In the genomic region with DNA sequence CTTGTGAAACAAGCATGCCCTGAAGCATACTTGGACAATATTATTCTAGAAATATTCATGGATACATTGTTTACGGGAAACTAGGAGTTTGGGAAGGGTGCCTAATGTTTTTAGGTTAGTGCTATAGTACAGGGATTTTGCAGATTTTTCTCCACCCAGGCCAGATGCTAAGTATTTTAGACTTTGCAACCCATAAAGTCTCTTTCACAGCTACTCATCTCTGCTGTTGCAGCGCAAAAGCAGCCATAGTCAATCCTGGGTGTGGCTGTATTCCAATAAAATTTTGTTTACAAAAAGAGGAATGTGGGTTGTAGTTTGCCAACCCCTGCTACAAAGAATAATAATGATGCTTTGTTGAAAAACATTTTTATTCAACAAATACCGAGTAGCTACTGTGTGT, we compare ENCODE assay signal across 18 cellular contexts.
DNase-seq lines count a peak whose midpoint lies in the region; ATAC-seq, FAIRE-seq and TF ChIP-seq lines count a peak whose summit lies in the region.
"Had no signal": no experiment of that assay in that cellular context is flagged by ENCODE, and none has a peak within 500 bp of the region (broad histone marks: within the 10 kb centered on the region; RNA-seq: fewer than 3 reads in every experiment).

No MANE protein-coding gene starts in this region.

- peak overlapping the region; percentile 41; the same call in 1 of the 2 replicates for H2AFZ ChIP-seq in PC-3 (ENCODE audit: low read length)
- H2AFZ ChIP-seq in parathyroid adenoma: no peak overlapping the region

- H3K9me3 ChIP-seq in A549 (no peaks in the 10 kb centered on the region), PC-3 (ENCODE audit: low read length) (no peaks in the 10 kb centered on the region), parathyroid adenoma (ENCODE audit: control insufficient read depth, low read length) (no peaks in the 10 kb centered on the region)
- H3K9me3 ChIP-seq in CD8-positive, alpha-beta T cell (ENCODE audit: low read length): no peaks in the 10 kb centered on the region

- TF ChIP-seq EP300 in A549 (IDR thresholded peaks at IDR 0.05): no peak

- H3K4me2 ChIP-seq in A549: peak overlapping the region; percentile 45
- H3K4me2 ChIP-seq in PC-3 (ENCODE audit: low read length): peak overlapping the region; percentile 52
- peak overlapping the region; percentile 29 for H3K4me2 ChIP-seq in parathyroid adenoma (ENCODE audit: low read length)

- no peak overlapping the region for H3K4me3 Mint-ChIP-seq in CD8-positive, alpha-beta T cell
- H3K4me3 Mint-ChIP-seq: B cell; CD4-positive, alpha-beta T cell; H9 had no signal

- no peak for TF ChIP-seq RAD21 in A549 (conservative IDR thresholded peaks at IDR 0.05 in 1 of 2, IDR thresholded peaks at IDR 0.05 in 1 of 2)

- H3K27ac ChIP-seq in A549: no peak overlapping the region
- 0 out of 2 replicates have a peak overlapping the region, but pooled peaks have one; percentile 15 for H3K27ac ChIP-seq in PC-3 (ENCODE audit: low read length)
- peak overlapping the region; percentile 97 for H3K27ac ChIP-seq in parathyroid adenoma
- H3K27ac ChIP-seq in CD8-positive, alpha-beta T cell (ENCODE audit: low read depth, low read length): no peak overlapping the region
- H3K27ac ChIP-seq: HL-60 had no signal

- no peak for FAIRE-seq in A549 (lab: Jason Lieb, UNC)
- FAIRE-seq: GM12878, GM18507 had no signal

- H3K4me3 ChIP-seq in A549 (no peak overlapping the region), PC-3 (ENCODE audit: low read length) (no peak overlapping the region), fibroblast of villous mesenchyme (ENCODE audit: low read depth, low read length) (no peak overlapping the region), parathyroid adenoma (ENCODE audit: low read depth, low read length) (peak overlapping the region; percentile 7)
- no peak overlapping the region for H3K4me3 ChIP-seq in CD8-positive, alpha-beta T cell (ENCODE audit: low read depth, low read length)
- H3K4me3 ChIP-seq: GM12878 had no signal

- H3K36me3 ChIP-seq in PC-3 (ENCODE audit: low read depth, low read length) (no peaks in the 10 kb centered on the region), parathyroid adenoma (ENCODE audit: control insufficient read depth, insufficient read depth, low read length) (no peaks in the 10 kb centered on the region)
- H3K36me3 ChIP-seq in CD8-positive, alpha-beta T cell (ENCODE audit: insufficient read depth, low read length): no peaks in the 10 kb centered on the region

- BruUV-seq in PC-3 (replicated peaks; lab: Mats Ljungman, UMichigan): no TSS peak

- ATAC-seq in A549: peak in 1 of 2 experiments; percentile 15; a peak in 1 of 6 replicates
- peak; percentile 71 for ATAC-seq in PC-3
- ATAC-seq in GM21528 (IDR thresholded peaks at IDR 0.05; ENCODE audit: low FRiP score, unreplicated experiment): no peak
- ATAC-seq in CD8-positive, alpha-beta T cell: no peak
- ATAC-seq in HG03342 (IDR thresholded peaks at IDR 0.05; ENCODE audit: unreplicated experiment): no peak
- ATAC-seq: GM12878 had no signal

- intact Hi-C loops in PC-3 (cut with micrococcal nuclease): no loop called here
- intact Hi-C loops in CD8-positive, alpha-beta T cell (cut with DNase I, micrococcal nuclease): no loop called here

- H3K9me2 ChIP-seq in PC-3 (replicated peaks; ENCODE audit: low read length): no peaks in the 10 kb centered on the region

- POLR2A ChIA-PET in A549 (lab: Yijun Ruan, JAX) (no interaction called here), PC-3 (lab: Charles Lee; ENCODE audit: unreplicated experiment) (no interaction called here)
- POLR2A ChIA-PET in CD8-positive, alpha-beta T cell (lab: Charles Lee): no interaction called here

- CTCF ChIA-PET in A549 (lab: Yijun Ruan, JAX) (no interaction called here), PC-3 (lab: Charles Lee) (no interaction called here)
- CTCF ChIA-PET in CD8-positive, alpha-beta T cell (lab: Charles Lee): no interaction called here

- TF ChIP-seq POLR2A in A549 (IDR thresholded peaks at IDR 0.05; ENCODE audit: low read length): no peak

- no peaks in the 10 kb centered on the region for H3F3A ChIP-seq in PC-3 (ENCODE audit: low read length, unreplicated experiment)

- H3K9me3 Mint-ChIP-seq in CD8-positive, alpha-beta T cell: no peaks in the 10 kb centered on the region
- H3K9me3 Mint-ChIP-seq: CD4-positive, alpha-beta T cell; H9 had no signal

- H3K4me1 Mint-ChIP-seq in CD8-positive, alpha-beta T cell (ENCODE audit: low read depth): no peaks in the 10 kb centered on the region
- H3K4me1 Mint-ChIP-seq: B cell had no signal

- H4K20me1 ChIP-seq in PC-3 (ENCODE audit: low read length): no peaks in the 10 kb centered on the region

- no peaks in the 10 kb centered on the region for H3K36me3 Mint-ChIP-seq in CD8-positive, alpha-beta T cell

- H3K79me2 ChIP-seq in PC-3 (ENCODE audit: low read length) (no peaks in the 10 kb centered on the region), parathyroid adenoma (no peaks in the 10 kb centered on the region)

- H3K4me1 ChIP-seq in A549: peaks cover 30% of the 10 kb centered on the region
- H3K4me1 ChIP-seq in PC-3 (ENCODE audit: insufficient read depth, low read length): peaks cover 14% of the 10 kb centered on the region
- peaks cover 31% of the 10 kb centered on the region for H3K4me1 ChIP-seq in parathyroid adenoma
- H3K4me1 ChIP-seq in CD8-positive, alpha-beta T cell (ENCODE audit: insufficient read depth, low read length): no peaks in the 10 kb centered on the region

- H3K27ac Mint-ChIP-seq in CD8-positive, alpha-beta T cell: no peak overlapping the region
- H3K27ac Mint-ChIP-seq: B cell; CD4-positive, alpha-beta T cell had no signal

- no peak for TF ChIP-seq CTCF in A549 (IDR thresholded peaks at IDR 0.05)
- TF ChIP-seq CTCF in PC-3 (conservative IDR thresholded peaks at IDR 0.05; ENCODE audit: low read depth, low read length): no peak
- no peak for TF ChIP-seq CTCF in fibroblast of villous mesenchyme (IDR thresholded peaks at IDR 0.05; ENCODE audit: insufficient read depth, low read depth, low read length)
- no peak for TF ChIP-seq CTCF in parathyroid adenoma (IDR thresholded peaks at IDR 0.05)
- TF ChIP-seq CTCF in CD8-positive, alpha-beta T cell (IDR thresholded peaks at IDR 0.05): no peak

- no peaks in the 10 kb centered on the region for H3K27me3 Mint-ChIP-seq in CD8-positive, alpha-beta T cell (ENCODE audit: low read depth)

- WGBS in A549 (ENCODE audit: missing lambda C conversion rate): 50% methylated on average over 3 of the region's 3 CpGs

- H3K27me3 ChIP-seq in PC-3 (ENCODE audit: low read length): no peaks in the 10 kb centered on the region
- no peaks in the 10 kb centered on the region for H3K27me3 ChIP-seq in parathyroid adenoma (ENCODE audit: control insufficient read depth, insufficient read depth, low read length)
- H3K27me3 ChIP-seq in CD8-positive, alpha-beta T cell (ENCODE audit: insufficient read depth, low read length): no peaks in the 10 kb centered on the region

- DNase-seq in A549 (ENCODE audit: low read depth in 1 of 2, low spot score in 1 of 2) (no peak), PC-3 (peak; percentile 47), fibroblast of villous mesenchyme (ENCODE audit: low read depth) (peak; percentile 46)
- DNase-seq in CD8-positive, alpha-beta T cell: no peak
- DNase-seq: 8988T; ACHN; C1 segment of cervical spinal cord; CD4-positive, alpha-beta T cell; DMS79; GOT3; H9 had no signal

- H3K9ac ChIP-seq in PC-3 (ENCODE audit: low read length) (no peak overlapping the region), parathyroid adenoma (no peak overlapping the region)

TF ChIP-seq in A549, 52 proteins besides CTCF, POLR2A, EP300 and RAD21:
- TF ChIP-seq MAZ (IDR thresholded peaks at IDR 0.05; ENCODE audit: borderline replicate concordance, low read depth, low read length): no peak

Comparison
In these comparisons a context has a peak if more than half of its experiments do, and no peak if none do; other contexts are left out.
1. DNase-seq: peak in PC-3 (single experiment) and fibroblast of villous mesenchyme (single experiment); none in A549 (0 of 2) and CD8-positive, alpha-beta T cell (0 of 7).
2. H3K27ac ChIP-seq: peak in PC-3 (single experiment) and parathyroid adenoma (single experiment); none in A549 (0 of 2) and CD8-positive, alpha-beta T cell (single experiment).
3. Peak in every context shown above with its lines, with median percentiles within 50 percentile points of each other: H3K4me2 ChIP-seq.